Comparison of ENCODE assay signal across 13 cellular contexts in the genomic region with DNA sequence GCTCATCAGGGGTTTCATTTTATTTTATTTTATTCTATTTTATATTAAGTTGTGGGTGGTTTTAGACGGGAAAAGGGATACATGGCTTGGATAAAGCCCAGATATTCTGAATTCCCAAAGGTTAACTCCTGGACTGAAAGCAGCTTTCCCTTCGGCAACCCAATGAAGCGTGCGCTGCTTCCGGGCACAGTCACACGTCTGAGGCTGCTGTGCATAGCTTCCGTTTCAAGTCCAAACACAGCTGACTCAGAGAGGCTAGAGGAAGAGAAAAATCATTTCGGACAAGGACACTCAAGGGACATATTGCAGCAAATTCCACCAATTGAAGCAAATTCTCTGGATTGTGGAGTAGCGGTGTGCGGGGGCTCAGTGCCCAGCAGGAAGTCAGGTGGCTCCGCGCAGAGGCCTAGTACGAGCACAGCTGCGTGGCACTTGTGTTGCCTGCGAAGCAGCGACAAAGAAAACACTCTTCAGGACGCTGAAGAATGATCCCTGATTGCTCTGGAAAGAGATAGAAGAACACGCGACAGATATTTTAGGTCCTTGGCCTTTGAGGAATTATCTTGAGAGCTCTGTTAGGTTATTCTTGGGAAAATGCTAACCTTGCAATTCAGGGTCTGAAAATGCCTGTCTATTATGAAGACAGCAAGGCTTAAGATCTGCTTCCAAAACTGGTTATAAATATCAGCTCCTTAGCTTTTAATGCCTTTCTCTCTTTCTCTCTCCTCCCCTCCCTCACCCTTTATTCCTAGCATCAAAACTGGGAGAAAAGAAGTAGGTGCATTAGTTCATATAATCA.
"Had no signal": no experiment of that assay in that cellular context is flagged by ENCODE, and none has a peak within 500 bp of the region (broad histone marks: within the 10 kb centered on the region; RNA-seq: fewer than 3 reads in every experiment).

No MANE protein-coding gene starts in this region.

- H3K4me1 ChIP-seq: right atrium auricular region had no signal

- H3K9me3 ChIP-seq: right atrium auricular region had no signal

- H3K27ac ChIP-seq: right atrium auricular region had no signal

- DNase-seq: activated CD4-positive, alpha-beta T cell treated with anti-CD3 and anti-CD28 coated beads, Interleukin-2, amount 50 U/mL, for 4 hours; activated effector memory CD4-positive, alpha-beta T cell treated with anti-CD3 and anti-CD28 coated beads, Interleukin-2, amount 50 U/mL, for 16 hours; activated T-cell treated with anti-CD3 and anti-CD28 coated beads, Interleukin-2, amount 50 U/mL, for 1 hour; amniotic stem cell; cerebellar nuclear complex; left colon; mammary epithelial cell; naive thymus-derived CD4-positive, alpha-beta T cell had no signal

- H3K4me3 ChIP-seq: right atrium auricular region, smooth muscle cell had no signal

- H3K36me3 ChIP-seq: right atrium auricular region had no signal

- H3K4me2 ChIP-seq: smooth muscle cell had no signal

- H3K27me3 ChIP-seq: right atrium auricular region had no signal

- ATAC-seq: activated CD4-positive, CD25-positive, alpha-beta regulatory T cell treated with anti-CD3 and anti-CD28 coated beads, Interleukin-2, amount 50 U/mL, for 24 hours; activated naive CD4-positive, alpha-beta T cell treated with anti-CD3 and anti-CD28 coated beads, Interleukin-2, amount 50 U/mL, for 72 hours; left colon; naive thymus-derived CD4-positive, alpha-beta T cell; stimulated activated memory B cell treated with anti-CD40 and anti-IgM and Interleukin-4, amounts not matched to agents 10 μg/mL and 1 μg/mL and 100 μg/mL, for 72 hours had no signal
